In genomic region chr12:6752931-6753771, GRCh38 we compare ENCODE assay signal across 8 cellular contexts. TPM values are rescaled to one million over a fixed set of nuclear protein-coding genes. Genes with fewer than 3 reads are reported as not detected.
A peak's percentile ranks its signal among the peaks of the same experiment; 100 is the strongest.
DNase-seq lines count a peak whose midpoint lies in the region; ATAC-seq and TF ChIP-seq lines count a peak whose summit lies in the region.

MLF2 (minus strand) TSS chr12:6753141; CDS start chr12:6752334, 807 bp downstream.

- H3K9me3 ChIP-seq in SK-N-SH (no peaks in the 10 kb centered on the region), suprapubic skin (no peaks in the 10 kb centered on the region)

- CTCF ChIA-PET in SK-N-SH (lab: Yijun Ruan, JAX), result interaction anchor here (0.7 to 12.7 kb wide), 39 partner anchors 10 to 185 kb away, joined by 3 to 343 read pairs (median 8); partner anchors contain the start of genes CD4, CDCA3, COPS7A and GNB3

- 2% methylated on average over 24 of the region's 61 CpGs for WGBS in SK-N-SH (ENCODE audit: low lambda C conversion rate)
- 1% methylated on average over 28 of the region's 61 CpGs for WGBS in suprapubic skin

- H3K36me3 ChIP-seq in GM06990 (ENCODE audit: control insufficient read depth, insufficient read depth, low read length) (peaks cover 21% of the 10 kb centered on the region), SK-N-SH (replicated peaks in 1 of 2; ENCODE audit: control insufficient read depth in 1 of 2, insufficient read depth in 2 of 2, low read length in 1 of 2) (peaks cover 31 to 35% of the 10 kb centered on the region in 2 experiments), suprapubic skin (peaks cover 34% of the 10 kb centered on the region)

- H2AFZ ChIP-seq in SK-N-SH (ENCODE audit: low read depth), result peak within 1 kb of the TSS; percentile 63

- TF ChIP-seq CTCF in GM06990 (IDR thresholded peaks at IDR 0.05; ENCODE audit: insufficient read depth, low read length, poor library complexity, severe bottlenecking), result no peak
- TF ChIP-seq CTCF in SK-N-SH (IDR thresholded peaks at IDR 0.05), result no peak; the same call in 1 of the 2 replicates
- TF ChIP-seq CTCF in suprapubic skin (IDR thresholded peaks at IDR 0.05), result no peak

- H3K27me3 ChIP-seq in GM06990 (replicated peaks; ENCODE audit: control insufficient read depth, insufficient read depth, low read length) (no peaks in the 10 kb centered on the region), SK-N-SH (ENCODE audit: insufficient read depth) (no peaks in the 10 kb centered on the region), suprapubic skin (no peaks in the 10 kb centered on the region)

- H3K27ac ChIP-seq in SK-N-SH (ENCODE audit: low read depth in 2 of 2, low read length in 1 of 2) (peak within 1 kb of the TSS; percentile 97 to 98), suprapubic skin (peak within 1 kb of the TSS; percentile 92)

- DNase-seq in GM06990 (ENCODE audit: extremely low read depth, insufficient read length), result peak; percentile 96
- peak; percentile 90 for DNase-seq in NCI-H1048 (lab: John Stamatoyannopoulos, UW)
- DNase-seq in SK-N-SH, result peak; percentile 99
- DNase-seq in activated naive CD4-positive, alpha-beta T cell treated with anti-CD3 and anti-CD28 coated beads, Interleukin-2, amount 50 U/mL, for 16 hours, result peak; percentile 97
- peak; percentile 98 for DNase-seq in germinal center (ENCODE audit: low spot score)
- DNase-seq in nucleus accumbens (lab: John Stamatoyannopoulos, UW), result peak; percentile 66 to 97 (median 92)
- peak; percentile 99 for DNase-seq in suprapubic skin (ENCODE audit: low spot score in 2 of 2)

- TF ChIP-seq RAD21 in SK-N-SH (IDR thresholded peaks at IDR 0.05; ENCODE audit: low read length), result no peak

- peaks cover 4% of the 10 kb centered on the region for H3F3A ChIP-seq in SK-N-SH (replicated peaks; ENCODE audit: insufficient read depth)

- H3K4me1 ChIP-seq in SK-N-SH (ENCODE audit: control insufficient read depth in 1 of 2, insufficient read depth in 2 of 2, low read depth in 1 of 2, low read length in 1 of 2) (peaks cover 14 to 18% of the 10 kb centered on the region in 2 experiments), suprapubic skin (peaks cover 19% of the 10 kb centered on the region)

- peak; percentile 15 to 89 for TF ChIP-seq POLR2A in suprapubic skin (IDR thresholded peaks at IDR 0.05)

- no peaks in the 10 kb centered on the region for H3K9me2 ChIP-seq in SK-N-SH

- peak within 1 kb of the TSS; percentile 86 for H3K4me2 ChIP-seq in SK-N-SH

- H4K20me1 ChIP-seq in SK-N-SH (ENCODE audit: insufficient read depth), result peaks cover 12% of the 10 kb centered on the region

- ATAC-seq in HG02571 (IDR thresholded peaks at IDR 0.05; ENCODE audit: unreplicated experiment), result peak; percentile 92

- H3K9ac ChIP-seq in SK-N-SH, result peak within 1 kb of the TSS; percentile 98

- peak within 1 kb of the TSS; percentile 90 for H3K4me3 ChIP-seq in GM06990 (replicated peaks; ENCODE audit: low read depth, low read length)
- peak within 1 kb of the TSS; percentile 84 to 91 for H3K4me3 ChIP-seq in SK-N-SH (ENCODE audit: low read depth in 2 of 2, low read length in 1 of 2)
- H3K4me3 ChIP-seq in suprapubic skin, result peak within 1 kb of the TSS; percentile 86

- POLR2A ChIA-PET in SK-N-SH (lab: Yijun Ruan, JAX), result interaction anchor here (0.5 to 4.8 kb wide), 23 partner anchors 10 to 191 kb away, joined by 3 to 89 read pairs (median 5); partner anchors contain the start of genes C12orf57, COPS7A, GPR162 and P3H3

- peaks cover 34% of the 10 kb centered on the region for H3K79me2 ChIP-seq in SK-N-SH (ENCODE audit: insufficient read depth)

- TF ChIP-seq EP300 in SK-N-SH (IDR thresholded peaks at IDR 0.05; ENCODE audit: borderline replicate concordance in 1 of 2, low read depth in 1 of 2, low read length in 1 of 2), result peak in 1 of 2 experiments; percentile 22; a peak in 2 of 4 replicates
- no peak for TF ChIP-seq EP300 in suprapubic skin (IDR thresholded peaks at IDR 0.05)

TF ChIP-seq in SK-N-SH, 30 proteins besides CTCF, POLR2A, EP300 and RAD21 (continues in another document):
- TF ChIP-seq, protein P1, sequence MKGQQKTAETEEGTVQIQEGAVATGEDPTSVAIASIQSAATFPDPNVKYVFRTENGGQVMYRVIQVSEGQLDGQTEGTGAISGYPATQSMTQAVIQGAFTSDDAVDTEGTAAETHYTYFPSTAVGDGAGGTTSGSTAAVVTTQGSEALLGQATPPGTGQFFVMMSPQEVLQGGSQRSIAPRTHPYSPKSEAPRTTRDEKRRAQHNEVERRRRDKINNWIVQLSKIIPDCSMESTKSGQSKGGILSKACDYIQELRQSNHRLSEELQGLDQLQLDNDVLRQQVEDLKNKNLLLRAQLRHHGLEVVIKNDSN (IDR thresholded peaks at IDR 0.05; ENCODE audit: borderline replicate concordance, low read depth), result no peak
- peak; percentile 86 for TF ChIP-seq POLR2AphosphoS5 (IDR thresholded peaks at IDR 0.05; ENCODE audit: low read depth, low read length)
- no peak for TF ChIP-seq RXRA (IDR thresholded peaks at IDR 0.05; ENCODE audit: borderline replicate concordance, low read depth)
- TF ChIP-seq SMC3 (IDR thresholded peaks at IDR 0.05; ENCODE audit: low read depth, low read length), result no peak
- 0 out of 2 replicates have a peak, but pooled peaks have one; percentile 4 for TF ChIP-seq JUND (IDR thresholded peaks at IDR 0.05)
- TF ChIP-seq YY1 (IDR thresholded peaks at IDR 0.05; ENCODE audit: low read depth), result 0 out of 2 replicates have a peak, but pooled peaks have one; percentile 42
- peak; percentile 67 for TF ChIP-seq SIN3A (IDR thresholded peaks at IDR 0.05; ENCODE audit: borderline replicate concordance, low read depth, low read length)
- TF ChIP-seq FOXM1 (IDR thresholded peaks at IDR 0.05; ENCODE audit: low read depth), result no peak
- peak; percentile 66; the same call in 1 of the 2 replicates for TF ChIP-seq RFX5 (IDR thresholded peaks at IDR 0.05; ENCODE audit: low read length)
- TF ChIP-seq PBX3 (IDR thresholded peaks at IDR 0.05), result no peak
- TF ChIP-seq GABPA (IDR thresholded peaks at IDR 0.05; ENCODE audit: low read depth), result peak; percentile 75
- TF ChIP-seq TEAD4 (IDR thresholded peaks at IDR 0.05; ENCODE audit: borderline replicate concordance, insufficient read depth), result no peak
- peak; percentile 74 for TF ChIP-seq CHD2 (IDR thresholded peaks at IDR 0.05; ENCODE audit: low read length, partially characterized antibody)
- TF ChIP-seq NFIC (IDR thresholded peaks at IDR 0.05; ENCODE audit: borderline replicate concordance), result 0 out of 2 replicates have a peak, but pooled peaks have one; percentile 17
- no peak for TF ChIP-seq FOXJ3 (CRISPR knock-in tag; IDR thresholded peaks at IDR 0.05)
- no peak for TF ChIP-seq IRF3 (IDR thresholded peaks at IDR 0.05; ENCODE audit: low read depth, low read length)
- peak; percentile 28; the same call in 1 of the 2 replicates for TF ChIP-seq RCOR1 (IDR thresholded peaks at IDR 0.05; ENCODE audit: low read length)
- TF ChIP-seq TAF1 (IDR thresholded peaks at IDR 0.05; ENCODE audit: borderline replicate concordance, low read depth, low read length), result peak; percentile 87
- TF ChIP-seq ELF1 (IDR thresholded peaks at IDR 0.05), result peak; percentile 59; the same call in 1 of the 2 replicates
- TF ChIP-seq EZH2phosphoT487 (IDR thresholded peaks at IDR 0.05; ENCODE audit: borderline replicate concordance, low read depth), result no peak
- TF ChIP-seq GATA2 (CRISPR knock-in tag; IDR thresholded peaks at IDR 0.05), result no peak
- TF ChIP-seq, protein P2, sequence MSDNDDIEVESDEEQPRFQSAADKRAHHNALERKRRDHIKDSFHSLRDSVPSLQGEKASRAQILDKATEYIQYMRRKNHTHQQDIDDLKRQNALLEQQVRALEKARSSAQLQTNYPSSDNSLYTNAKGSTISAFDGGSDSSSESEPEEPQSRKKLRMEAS (IDR thresholded peaks at IDR 0.05; ENCODE audit: low read depth), result peak; percentile 52; the same call in 1 of the 2 replicates
- no peak; the same call in 1 of the 2 replicates for TF ChIP-seq NRF1 (IDR thresholded peaks at IDR 0.05; ENCODE audit: low read depth, low read length)
- no peak for TF ChIP-seq FOSL2 (IDR thresholded peaks at IDR 0.05; ENCODE audit: borderline replicate concordance, low read depth)
- TF ChIP-seq USF2 (IDR thresholded peaks at IDR 0.05; ENCODE audit: borderline replicate concordance, low read depth, low read length), result no peak
- peak; percentile 27; the same call in 1 of the 2 replicates for TF ChIP-seq MXI1 (IDR thresholded peaks at IDR 0.05; ENCODE audit: low read depth, low read length)

RNA-seq across cellular contexts. Expression of gene MLF2, which starts in this region (rescaled TPM):
- 535 and 624 TPM in 2 replicates for polyA plus RNA-seq in SK-N-SH (2012; rRNA removed)
- 310 and 447 TPM in 2 replicates for polyA plus RNA-seq in SK-N-SH (2012; cell fraction: cytosol; rRNA removed)
- polyA plus RNA-seq in SK-N-SH (2012; cell fraction: nucleus; rRNA removed), result 217 and 351 TPM in 2 replicates
- total RNA-seq in suprapubic skin, result 100 to 1,000 TPM; 147 to 195 (median 180) TPM

Comparison
In these comparisons a context has a peak if more than half of its experiments do, and no peak if none do; other contexts are left out.
1. Peak in every context shown above with its lines: DNase-seq, ATAC-seq, H3K4me3 ChIP-seq and H3K27ac ChIP-seq.